In the genomic region with DNA sequence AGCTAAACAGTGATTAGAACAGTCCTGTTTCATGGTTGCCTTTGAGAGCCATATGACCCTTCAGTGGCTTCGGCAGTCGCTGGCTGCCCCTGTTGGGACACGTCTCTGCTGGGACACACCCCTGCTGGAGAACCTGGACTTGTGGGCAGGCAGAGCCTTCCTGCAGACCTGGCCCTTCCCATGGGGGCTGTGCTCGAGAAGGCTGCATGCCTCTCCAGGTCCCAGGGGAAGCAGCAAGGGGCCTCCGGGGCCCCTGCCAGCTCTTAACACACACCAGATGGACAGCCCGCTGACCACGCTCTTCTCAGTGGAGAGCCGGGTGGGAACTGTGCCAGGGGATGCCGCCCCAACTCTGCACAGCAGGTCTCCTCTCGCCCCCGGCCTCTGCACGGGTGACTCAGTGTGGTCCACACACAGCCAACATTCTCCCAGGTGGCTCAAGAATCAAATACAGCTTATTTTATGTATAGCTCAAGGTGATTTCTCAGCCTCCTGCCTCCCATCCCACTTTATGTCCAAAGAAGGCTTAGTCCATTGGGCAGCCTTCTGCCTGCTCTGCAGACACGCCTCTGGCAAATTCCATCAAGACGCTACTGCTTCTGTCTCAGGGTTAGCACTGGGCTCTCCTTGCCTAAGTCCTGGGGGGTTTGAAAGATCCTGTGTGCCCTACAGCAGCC, we compare ENCODE assay signal across 13 cellular contexts.
DNase-seq lines count a peak whose midpoint lies in the region; ATAC-seq and TF ChIP-seq lines count a peak whose summit lies in the region.
"Had no signal": no experiment of that assay in that cellular context is flagged by ENCODE, and none has a peak within 500 bp of the region (broad histone marks: within the 10 kb centered on the region; RNA-seq: fewer than 3 reads in every experiment).

No MANE protein-coding gene starts in this region.

- H3K4me3 ChIP-seq in mucosa of descending colon, result no peak overlapping the region
- H3K4me3 ChIP-seq: pancreas, transverse colon had no signal

- DNase-seq in AG20443 (ENCODE audit: low spot score), result peak; percentile 79
- DNase-seq in M059J (ENCODE audit: low read depth), result peak; percentile 52
- no peak for DNase-seq in chondrocyte (ENCODE audit: low spot score)
- DNase-seq in mucosa of descending colon, result no peak
- no peak for DNase-seq in activated CD4-positive, alpha-beta memory T cell treated with anti-CD3 and anti-CD28 coated beads, Interleukin-2, amount 10 ng/mL, durations not matched to agents 7 days and 5 days
- no peak for DNase-seq in progenitor cell of endocrine pancreas (ENCODE audit: low spot score, unreplicated experiment)
- no peak for DNase-seq in GM19238 (ENCODE audit: insufficient read length, low spot score)
- DNase-seq: activated CD4-positive, alpha-beta T cell treated with anti-CD3 and anti-CD28 coated beads for 48 hours; activated gamma-delta T cell treated with Interleukin-2 at 50 U/mL for 16 hours; CD8-positive, alpha-beta memory T cell; pancreas; transverse colon had no signal

- H3K9me3 Mint-ChIP-seq in chondrocyte (ENCODE audit: low read depth), result no peaks in the 10 kb centered on the region
- H3K9me3 Mint-ChIP-seq in activated CD4-positive, alpha-beta memory T cell treated with anti-CD3 and anti-CD28 coated beads, Interleukin-2, amount 10 ng/mL, durations not matched to agents 7 days and 5 days, result no peaks in the 10 kb centered on the region
- no peaks in the 10 kb centered on the region for H3K9me3 Mint-ChIP-seq in progenitor cell of endocrine pancreas (ENCODE audit: low read depth)

- intact Hi-C loops in mucosa of descending colon (cut with DNase I, micrococcal nuclease), result no loop called here

- H3K36me3 Mint-ChIP-seq in chondrocyte (ENCODE audit: low read depth), result peaks cover 24% of the 10 kb centered on the region
- no peaks in the 10 kb centered on the region for H3K36me3 Mint-ChIP-seq in activated CD4-positive, alpha-beta memory T cell treated with anti-CD3 and anti-CD28 coated beads, Interleukin-2, amount 10 ng/mL, durations not matched to agents 7 days and 5 days (ENCODE audit: low read depth)
- H3K36me3 Mint-ChIP-seq in progenitor cell of endocrine pancreas (ENCODE audit: insufficient read depth), result no peaks in the 10 kb centered on the region
- H3K36me3 Mint-ChIP-seq: CD8-positive, alpha-beta memory T cell had no signal

- POLR2A ChIA-PET in activated CD4-positive, alpha-beta memory T cell treated with anti-CD3 and anti-CD28 coated beads, Interleukin-2, amount 10 ng/mL, durations not matched to agents 7 days and 5 days (lab: Charles Lee), result no interaction called here

- H3K27ac Mint-ChIP-seq in chondrocyte (ENCODE audit: unreplicated experiment) (peak overlapping the region; percentile 72), progenitor cell of endocrine pancreas (no peak overlapping the region)
- no peak overlapping the region for H3K27ac Mint-ChIP-seq in activated CD4-positive, alpha-beta memory T cell treated with anti-CD3 and anti-CD28 coated beads, Interleukin-2, amount 10 ng/mL, durations not matched to agents 7 days and 5 days
- H3K27ac Mint-ChIP-seq: CD8-positive, alpha-beta memory T cell had no signal

- H3K4me1 Mint-ChIP-seq in chondrocyte (ENCODE audit: low read depth), result peaks cover 42% of the 10 kb centered on the region
- H3K4me1 Mint-ChIP-seq in activated CD4-positive, alpha-beta memory T cell treated with anti-CD3 and anti-CD28 coated beads, Interleukin-2, amount 10 ng/mL, durations not matched to agents 7 days and 5 days, result no peaks in the 10 kb centered on the region
- peaks cover 11% of the 10 kb centered on the region for H3K4me1 Mint-ChIP-seq in progenitor cell of endocrine pancreas (ENCODE audit: low read depth)
- H3K4me1 Mint-ChIP-seq: CD8-positive, alpha-beta memory T cell had no signal

- no peaks in the 10 kb centered on the region for H3K36me3 ChIP-seq in mucosa of descending colon (ENCODE audit: low read depth)
- H3K36me3 ChIP-seq: pancreas, transverse colon had no signal

- H3K4me1 ChIP-seq in mucosa of descending colon (ENCODE audit: low read depth), result no peaks in the 10 kb centered on the region
- H3K4me1 ChIP-seq: pancreas had no signal

- no peaks in the 10 kb centered on the region for H3K9me3 ChIP-seq in mucosa of descending colon
- H3K9me3 ChIP-seq: pancreas, transverse colon had no signal

- TF ChIP-seq CTCF in chondrocyte (IDR thresholded peaks at IDR 0.05) (no peak), mucosa of descending colon (IDR thresholded peaks at IDR 0.05) (no peak), progenitor cell of endocrine pancreas (IDR thresholded peaks at IDR 0.05; ENCODE audit: unreplicated experiment) (no peak)

- H3K27me3 Mint-ChIP-seq in chondrocyte (ENCODE audit: low read depth) (no peaks in the 10 kb centered on the region), progenitor cell of endocrine pancreas (peaks cover 16% of the 10 kb centered on the region)
- peaks cover 1% of the 10 kb centered on the region for H3K27me3 Mint-ChIP-seq in activated CD4-positive, alpha-beta memory T cell treated with anti-CD3 and anti-CD28 coated beads, Interleukin-2, amount 10 ng/mL, durations not matched to agents 7 days and 5 days

- peak overlapping the region; percentile 47 for H3K4me3 Mint-ChIP-seq in chondrocyte (ENCODE audit: unreplicated experiment)
- H3K4me3 Mint-ChIP-seq in activated CD4-positive, alpha-beta memory T cell treated with anti-CD3 and anti-CD28 coated beads, Interleukin-2, amount 10 ng/mL, durations not matched to agents 7 days and 5 days, result no peak overlapping the region
- no peak overlapping the region for H3K4me3 Mint-ChIP-seq in progenitor cell of endocrine pancreas (ENCODE audit: low read depth)
- H3K4me3 Mint-ChIP-seq: CD8-positive, alpha-beta memory T cell had no signal

- ATAC-seq in mucosa of descending colon (peak; percentile 35), GM21360 (IDR thresholded peaks at IDR 0.05; ENCODE audit: unreplicated experiment) (no peak)

- CTCF ChIA-PET in activated CD4-positive, alpha-beta memory T cell treated with anti-CD3 and anti-CD28 coated beads, Interleukin-2, amount 10 ng/mL, durations not matched to agents 7 days and 5 days (lab: Charles Lee), result no interaction called here

Comparison
In these comparisons a context has a peak if more than half of its experiments do, and no peak if none do; other contexts are left out.
1. DNase-seq: peak in AG20443 (single experiment) and M059J (single experiment); none in chondrocyte (single experiment), mucosa of descending colon (0 of 3), activated CD4-positive, alpha-beta memory T cell treated with anti-CD3 and anti-CD28 coated beads, Interleukin-2, amount 10 ng/mL, durations not matched to agents 7 days and 5 days (single experiment), progenitor cell of endocrine pancreas (single experiment) and GM19238 (single experiment).